Comparison of ENCODE assay signal across 1 cellular context in genomic region chr15:30626194-30626565, GRCh38.
TF ChIP-seq lines count a peak whose summit lies in the region.

No MANE protein-coding gene starts in this region.

TF ChIP-seq in H1, 55 proteins besides CTCF, POLR2A, EP300 and RAD21:
- TF ChIP-seq PHF8 (conservative IDR thresholded peaks at IDR 0.05; ENCODE audit: low read depth, low read length) (0 out of 2 replicates have a peak, but pooled peaks have one; percentile 24), KDM4A (IDR thresholded peaks at IDR 0.05; ENCODE audit: low read depth, low read length, severe bottlenecking) (peak; percentile 21)
